In the genomic region with DNA sequence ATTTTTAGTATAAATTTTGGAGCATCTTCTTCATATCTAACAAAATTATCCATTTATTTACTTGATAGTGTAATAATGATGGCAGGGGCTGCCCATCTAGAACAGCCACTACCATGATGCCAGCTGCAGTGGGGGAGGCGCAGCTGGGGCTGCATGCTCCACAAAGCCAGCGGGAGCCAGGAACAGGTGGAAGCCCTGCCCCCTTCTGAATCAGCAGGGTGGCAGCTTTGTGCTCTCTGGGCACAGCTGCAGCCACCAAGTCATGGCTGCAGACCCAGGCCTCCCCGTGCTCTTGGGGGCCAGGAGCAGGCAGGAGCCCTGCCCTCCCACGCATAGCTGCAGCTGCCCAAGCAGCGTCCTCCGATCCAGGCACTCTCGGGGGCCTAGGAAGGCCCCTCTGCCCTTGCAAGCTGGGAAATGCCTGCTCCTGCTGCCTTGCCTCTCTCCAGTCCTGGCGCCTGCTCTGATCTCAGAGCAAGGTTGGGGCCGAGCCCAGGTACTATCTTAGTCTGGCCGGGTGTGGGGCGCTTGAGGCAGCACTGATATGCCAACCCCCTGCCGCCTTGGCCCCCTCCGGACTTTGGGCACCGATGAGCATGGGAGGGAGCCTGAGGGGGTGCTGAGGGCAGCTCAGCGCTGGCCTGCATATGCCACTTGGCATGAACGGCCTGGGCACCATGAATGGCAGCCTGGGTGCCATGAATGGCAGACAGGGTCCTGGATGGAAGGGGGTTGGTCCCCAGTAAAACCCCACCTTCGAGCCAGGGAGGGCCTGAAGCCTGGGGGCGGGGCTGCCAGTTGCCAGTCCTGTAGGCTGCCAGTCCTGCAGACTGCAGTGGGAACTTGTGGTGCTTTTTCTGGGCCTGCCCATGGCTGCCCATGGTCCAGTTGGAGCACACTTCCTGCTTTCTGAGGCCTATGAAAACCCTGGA, we compare ENCODE assay signal across 26 cellular contexts.
DNase-seq lines count a peak whose midpoint lies in the region; ATAC-seq, FAIRE-seq and TF ChIP-seq lines count a peak whose summit lies in the region.
"Had no signal": no experiment of that assay in that cellular context is flagged by ENCODE, and none has a peak within 500 bp of the region (broad histone marks: within the 10 kb centered on the region; RNA-seq: fewer than 3 reads in every experiment).

No MANE protein-coding gene starts in this region.

- H3K4ac ChIP-seq in H1 (replicated peaks; ENCODE audit: insufficient read length, low read depth, low read length) (no peak overlapping the region), neuronal stem cell (ENCODE audit: low read length) (peak overlapping the region; percentile 11)

- H2BK12ac ChIP-seq in H1 (ENCODE audit: low read depth, low read length) (0 out of 2 replicates have a peak overlapping the region, but pooled peaks have one; percentile 9), neuronal stem cell (ENCODE audit: low read length) (peak overlapping the region; percentile 58)

- TF ChIP-seq POLR2A in right lobe of liver (IDR thresholded peaks at IDR 0.05) (no peak), HepG2 (IDR thresholded peaks at IDR 0.05; ENCODE audit: insufficient read depth in 1 of 2, low read depth in 2 of 2, low read length in 2 of 2) (no peak), H1 (IDR thresholded peaks at IDR 0.05; ENCODE audit: control extremely low read depth in 1 of 2, low read depth in 2 of 2, low read length in 2 of 2) (no peak)

- no TSS peak for BruUV-seq in HepG2 (replicated peaks; lab: Mats Ljungman, UMichigan)

- H4K20me1 ChIP-seq in HepG2 (ENCODE audit: insufficient read depth, low read length) (no peaks in the 10 kb centered on the region), H1 (replicated peaks in 1 of 2; ENCODE audit: control insufficient read depth in 1 of 2, insufficient read depth in 2 of 2, low read length in 2 of 2) (no peaks in the 10 kb centered on the region)

- H2BK5ac ChIP-seq in H1 (ENCODE audit: low read depth, low read length): no peak overlapping the region
- H2BK5ac ChIP-seq in neuronal stem cell (ENCODE audit: low read length): peak overlapping the region; percentile 87

- no peaks in the 10 kb centered on the region for H3K79me1 ChIP-seq in H1 (ENCODE audit: low read depth, low read length)
- H3K79me1 ChIP-seq in neuronal stem cell (ENCODE audit: low read depth, low read length): peaks cover 2% of the 10 kb centered on the region

- no peak overlapping the region for H4K5ac ChIP-seq in H1 (ENCODE audit: insufficient read length, low read depth, low read length)

- H3K23ac ChIP-seq in H1 (ENCODE audit: insufficient read length) (no peak overlapping the region), neuronal stem cell (ENCODE audit: low read depth, low read length, poor library complexity) (peak overlapping the region; percentile 43)

- no peak overlapping the region for H3K56ac ChIP-seq in H1 (replicated peaks; ENCODE audit: insufficient read length, low read depth, low read length)

- H3K27ac ChIP-seq in right lobe of liver (no peak overlapping the region), HepG2 (ENCODE audit: extremely low read length, insufficient read depth, low read length) (no peak overlapping the region), H1 (ENCODE audit: low read depth, low read length) (no peak overlapping the region), neuronal stem cell (replicated peaks; ENCODE audit: low read length) (no peak overlapping the region)
- H3K27ac ChIP-seq: body of pancreas, heart right ventricle, right atrium auricular region, spleen, stomach, vagina had no signal

- H3K9ac ChIP-seq in HepG2 (ENCODE audit: insufficient read depth, low read depth, low read length) (no peak overlapping the region), H1 (replicated peaks in 1 of 4; ENCODE audit: extremely low read depth in 1 of 4, low read depth in 3 of 4, low read length in 3 of 4) (no peak overlapping the region; a peak in 1 of 7 replicates), neuronal stem cell (ENCODE audit: low read depth, low read length, poor library complexity) (no peak overlapping the region)

- DNase-seq in right lobe of liver (peak in 2 of 3 donors; percentile 17 to 46), HepG2 (ENCODE audit: low spot score) (no peak), H1 (ENCODE audit: low read depth in 1 of 2, low spot score in 2 of 2) (no peak), neuronal stem cell (ENCODE audit: low spot score) (no peak), NCI-H1105 (lab: John Stamatoyannopoulos, UW) (no peak), occipital lobe (lab: John Stamatoyannopoulos, UW) (no peak), DMS153 treated with DMSO at 0.1 percent for 48 hours (lab: John Stamatoyannopoulos, UW; ENCODE audit: unreplicated experiment) (no peak), D721Med (ENCODE audit: insufficient read length, low spot score) (no peak)
- DNase-seq: activated CD4-positive, alpha-beta memory T cell treated with anti-CD3 and anti-CD28 coated beads, Interleukin-2, amount 10 ng/mL, durations not matched to agents 7 days and 5 days; activated CD8-positive, alpha-beta memory T cell treated with anti-CD3 and anti-CD28 coated beads, Interleukin-2, amount 50 U/mL, for 4 hours; activated naive CD4-positive, alpha-beta T cell treated with Interleukin-2 at 50 U/mL for 16 hours; body of pancreas; CD8-positive, alpha-beta T cell; heart right ventricle; Kasumi-1; NCI-H1417 treated with DMSO at 0.1 percent for 48 hours; NCI-H2107; NCI-H446 treated with DMSO at 0.1 percent for 48 hours; PC-3; spleen; stimulated activated CD4-positive, alpha-beta T cell treated with anti-CD3 and anti-CD28 coated beads, Interleukin-2, amount 100 ng/mL, for 24 hours; stomach had no signal

- H2AK5ac ChIP-seq in H1 (ENCODE audit: low read depth, low read length) (no peak overlapping the region), neuronal stem cell (ENCODE audit: low read depth, low read length) (peak overlapping the region; percentile 37)

- TF ChIP-seq CTCF in right lobe of liver (IDR thresholded peaks at IDR 0.05): no peak
- no peak for TF ChIP-seq CTCF in HepG2 (CRISPR knock-in tag; IDR thresholded peaks at IDR 0.05)
- no peak for TF ChIP-seq CTCF in H1 (IDR thresholded peaks at IDR 0.05; ENCODE audit: control extremely low read depth in 1 of 3, insufficient read depth in 1 of 3, low read depth in 1 of 3, low read length in 3 of 3)
- TF ChIP-seq CTCF in D721Med (IDR thresholded peaks at IDR 0.05; ENCODE audit: insufficient read depth, missing control alignments): no peak

- no CpG with 5 or more reads among the region's 18 CpGs for WGBS in right lobe of liver (ENCODE audit: insufficient coverage, low coverage, low lambda C conversion rate, missing lambda C conversion rate)
- WGBS in HepG2 (ENCODE audit: low lambda C conversion rate): 0% methylated on average over 4 of the region's 18 CpGs
- 80% methylated on average over 14 of the region's 18 CpGs; no CpG with 5 or more reads in 1 of the 2 experiments for WGBS in H1 (ENCODE audit: extremely low coverage in 1 of 2, insufficient coverage in 1 of 2, insufficient read length in 1 of 2, insufficient replicate concordance in 2 of 2, low coverage in 1 of 2, low lambda C conversion rate in 2 of 2, missing lambda C conversion rate in 1 of 2), 2 experiments
- WGBS in neuronal stem cell (ENCODE audit: extremely low coverage in 2 of 2, insufficient read length in 2 of 2, insufficient replicate concordance in 1 of 2), 2 donors: no CpG with 5 or more reads among the region's 18 CpGs

- H3K14ac ChIP-seq in H1 (ENCODE audit: insufficient read length): no peak overlapping the region
- peak overlapping the region; percentile 97 for H3K14ac ChIP-seq in neuronal stem cell (ENCODE audit: low read length)

- no peak overlapping the region for H2BK20ac ChIP-seq in H1 (ENCODE audit: low read length)

- TF ChIP-seq RAD21 in HepG2 (CRISPR knock-in tag; IDR thresholded peaks at IDR 0.05) (no peak), H1 (IDR thresholded peaks at IDR 0.05 in 1 of 2, conservative IDR thresholded peaks at IDR 0.05 in 1 of 2; ENCODE audit: low read depth in 2 of 2, low read length in 2 of 2) (no peak)

- no peaks in the 10 kb centered on the region for H3K4me1 ChIP-seq in right lobe of liver
- H3K4me1 ChIP-seq in HepG2 (ENCODE audit: insufficient read depth, low read length): no peaks in the 10 kb centered on the region
- peaks cover 0 to 2% (median 0%) of the 10 kb centered on the region in 4 experiments; a peak in 2 of 7 replicates for H3K4me1 ChIP-seq in H1 (replicated peaks in 1 of 4; ENCODE audit: control insufficient read depth in 3 of 4, insufficient read depth in 4 of 4, low read length in 3 of 4)
- peaks cover 5 to 19% of the 10 kb centered on the region in 2 donors for H3K4me1 ChIP-seq in neuronal stem cell (ENCODE audit: control insufficient read depth in 2 of 2, insufficient read depth in 1 of 2, low read depth in 1 of 2, low read length in 2 of 2)
- H3K4me1 ChIP-seq: body of pancreas, heart right ventricle, right atrium auricular region, spleen, stomach, vagina had no signal

- H2AFZ ChIP-seq in HepG2 (ENCODE audit: low read length) (no peak overlapping the region), H1 (ENCODE audit: low read length) (peak overlapping the region; percentile 92; the same call in 1 of the 2 replicates), neuronal stem cell (ENCODE audit: low read length) (peak overlapping the region; percentile 71)

- H2BK120ac ChIP-seq in H1 (replicated peaks; ENCODE audit: low read depth, low read length): no peak overlapping the region
- H2BK120ac ChIP-seq in neuronal stem cell (ENCODE audit: low read depth, low read length): no peak overlapping the region

- H2BK15ac ChIP-seq in H1 (ENCODE audit: low read length) (peak overlapping the region; percentile 72; the same call in 1 of the 2 replicates), neuronal stem cell (ENCODE audit: low read length) (peak overlapping the region; percentile 75)

- TF ChIP-seq EP300 in HepG2 (IDR thresholded peaks at IDR 0.05; ENCODE audit: low read depth in 2 of 2, low read length in 2 of 2) (no peak), HepG2 (CRISPR knock-in tag; IDR thresholded peaks at IDR 0.05; ENCODE audit: borderline replicate concordance) (no peak), H1 (IDR thresholded peaks at IDR 0.05; ENCODE audit: borderline replicate concordance in 1 of 2, low read depth in 2 of 2, low read length in 2 of 2) (no peak)

- CTCF ChIA-PET in HepG2 (lab: Yijun Ruan, JAX; ENCODE audit: low intra/inter-chr PET ratio, low total read pairs) (no interaction called here), H1 (lab: Charles Lee; ENCODE audit: partially characterized antibody) (interaction anchor here (0.6 to 0.7 kb wide), 3 partner anchors 53 to 397 kb away, joined by 3 read pairs; no protein-coding TSS in a partner anchor)

- H3K79me2 ChIP-seq in HepG2 (ENCODE audit: insufficient read depth, low read length) (no peaks in the 10 kb centered on the region), H1 (ENCODE audit: control insufficient read depth in 1 of 2, insufficient read depth in 2 of 2, low read length in 2 of 2) (no peaks in the 10 kb centered on the region)

- peak overlapping the region; percentile 15 for H4K91ac ChIP-seq in H1 (replicated peaks; ENCODE audit: insufficient read length, low read length)
- peak overlapping the region; percentile 72 for H4K91ac ChIP-seq in neuronal stem cell (ENCODE audit: low read depth, low read length, poor library complexity)

- H3K4me2 ChIP-seq in HepG2 (ENCODE audit: low read depth, low read length): no peak overlapping the region
- H3K4me2 ChIP-seq in H1 (ENCODE audit: insufficient read depth in 1 of 2, low read depth in 2 of 2, low read length in 2 of 2): no peak overlapping the region
- H3K4me2 ChIP-seq in neuronal stem cell (ENCODE audit: insufficient read depth, low read length, poor library complexity, severe bottlenecking): no peak overlapping the region

- no peaks in the 10 kb centered on the region for H3K9me3 ChIP-seq in right lobe of liver
- peaks cover 53% of the 10 kb centered on the region for H3K9me3 ChIP-seq in HepG2 (ENCODE audit: low read length)
- H3K9me3 ChIP-seq in H1 (ENCODE audit: insufficient read depth in 2 of 2, low read depth in 1 of 2, low read length in 1 of 2): no peaks in the 10 kb centered on the region
- H3K9me3 ChIP-seq in neuronal stem cell (replicated peaks in 1 of 2; ENCODE audit: control insufficient read depth in 2 of 2, insufficient read depth in 1 of 2, low read depth in 1 of 2, low read length in 2 of 2): no peaks in the 10 kb centered on the region
- H3K9me3 ChIP-seq: body of pancreas, right atrium auricular region, vagina had no signal

- H3K4me3 ChIP-seq in right lobe of liver (no peak overlapping the region), HepG2 (replicated peaks in 1 of 3; ENCODE audit: insufficient read depth in 1 of 3, low read depth in 2 of 3, low read length in 3 of 3) (no peak overlapping the region), H1 (ENCODE audit: extremely low read depth in 1 of 4, insufficient read depth in 2 of 4, low read depth in 3 of 4, low read length in 4 of 4) (no peak overlapping the region), neuronal stem cell (ENCODE audit: low read length in 2 of 2) (peak overlapping the region in 1 of 2 donors; percentile 54)
- H3K4me3 ChIP-seq: body of pancreas, GM12878, heart right ventricle, right atrium auricular region, spleen, stomach, vagina had no signal

- in situ Hi-C loops in HepG2 (cut with HindIII; ENCODE audit: extremely low pct_ligation_motif_present, low pct_unique_long_range_greater_than_20kb): no loop called here

- intact Hi-C loops in right lobe of liver (cut with DNase I): no loop called here
- intact Hi-C loops in HepG2 (cut with micrococcal nuclease; ENCODE audit: unreplicated experiment): no loop called here

- no peak overlapping the region for H3K18ac ChIP-seq in H1 (ENCODE audit: extremely low read depth, low read length)
- H3K18ac ChIP-seq in neuronal stem cell (ENCODE audit: low read length): peak overlapping the region; percentile 94

- H3K27me3 ChIP-seq in right lobe of liver (no peaks in the 10 kb centered on the region), HepG2 (ENCODE audit: control insufficient read depth in 1 of 2, insufficient read depth in 2 of 2, low read length in 2 of 2) (no peaks in the 10 kb centered on the region), H1 (replicated peaks in 1 of 4; ENCODE audit: control insufficient read depth in 3 of 4, extremely low read depth in 1 of 4, insufficient read depth in 3 of 4, low read length in 3 of 4) (no peaks in the 10 kb centered on the region), neuronal stem cell (ENCODE audit: control insufficient read depth in 3 of 3, insufficient read depth in 3 of 3, low read depth in 1 of 3, low read length in 3 of 3) (no peaks in the 10 kb centered on the region)
- H3K27me3 ChIP-seq: body of pancreas, heart right ventricle, right atrium auricular region, spleen, stomach, vagina had no signal

- POLR2A ChIA-PET in HepG2 (lab: Yijun Ruan, JAX): no interaction called here
- POLR2A ChIA-PET in H1 (lab: Charles Lee; ENCODE audit: partially characterized antibody): no interaction called here

- H3K36me3 ChIP-seq in right lobe of liver: no peaks in the 10 kb centered on the region
- no peaks in the 10 kb centered on the region for H3K36me3 ChIP-seq in HepG2 (replicated peaks in 1 of 2; ENCODE audit: control insufficient read depth in 1 of 2, insufficient read depth in 2 of 2, low read length in 2 of 2)
- H3K36me3 ChIP-seq in H1 (ENCODE audit: control insufficient read depth in 2 of 4, insufficient read depth in 4 of 4, low read length in 3 of 4): no peaks in the 10 kb centered on the region
- H3K36me3 ChIP-seq in neuronal stem cell (replicated peaks in 1 of 2; ENCODE audit: control insufficient read depth in 2 of 2, insufficient read depth in 2 of 2, low read length in 2 of 2): no peaks in the 10 kb centered on the region
- H3K36me3 ChIP-seq: heart right ventricle, right atrium auricular region, spleen, stomach, vagina had no signal

- FAIRE-seq in HepG2 (lab: Jason Lieb, UNC) (no peak), H1 (lab: Jason Lieb, UNC) (no peak), D721Med (lab: Jason Lieb, UNC) (no peak)
- FAIRE-seq: GM12878, H54 had no signal

- H3K23me2 ChIP-seq in H1 (ENCODE audit: low read depth, low read length): no peaks in the 10 kb centered on the region

- peak in 1 of 4 donors; percentile 26 for ATAC-seq in right lobe of liver
- ATAC-seq in HepG2: no peak
- ATAC-seq: body of pancreas; CD8-positive, alpha-beta T cell; GM12878; PC-3 had no signal

- H4K8ac ChIP-seq in H1 (ENCODE audit: extremely low read depth, insufficient read depth, low read length): no peak overlapping the region; the same call in 1 of the 2 replicates
- H4K8ac ChIP-seq in neuronal stem cell (ENCODE audit: low read depth, low read length): peak overlapping the region; percentile 82

Comparison
In these comparisons a context has a peak if more than half of its experiments do, and no peak if none do; other contexts are left out.
1. DNase-seq: peak in right lobe of liver (2 of 3); none in HepG2 (single experiment), H1 (0 of 2), neuronal stem cell (single experiment), NCI-H1105 (single experiment), occipital lobe (single experiment), DMS153 treated with DMSO at 0.1 percent for 48 hours (single experiment) and D721Med (single experiment).